ENCODE assay signal across 10 cellular contexts in the genomic region with DNA sequence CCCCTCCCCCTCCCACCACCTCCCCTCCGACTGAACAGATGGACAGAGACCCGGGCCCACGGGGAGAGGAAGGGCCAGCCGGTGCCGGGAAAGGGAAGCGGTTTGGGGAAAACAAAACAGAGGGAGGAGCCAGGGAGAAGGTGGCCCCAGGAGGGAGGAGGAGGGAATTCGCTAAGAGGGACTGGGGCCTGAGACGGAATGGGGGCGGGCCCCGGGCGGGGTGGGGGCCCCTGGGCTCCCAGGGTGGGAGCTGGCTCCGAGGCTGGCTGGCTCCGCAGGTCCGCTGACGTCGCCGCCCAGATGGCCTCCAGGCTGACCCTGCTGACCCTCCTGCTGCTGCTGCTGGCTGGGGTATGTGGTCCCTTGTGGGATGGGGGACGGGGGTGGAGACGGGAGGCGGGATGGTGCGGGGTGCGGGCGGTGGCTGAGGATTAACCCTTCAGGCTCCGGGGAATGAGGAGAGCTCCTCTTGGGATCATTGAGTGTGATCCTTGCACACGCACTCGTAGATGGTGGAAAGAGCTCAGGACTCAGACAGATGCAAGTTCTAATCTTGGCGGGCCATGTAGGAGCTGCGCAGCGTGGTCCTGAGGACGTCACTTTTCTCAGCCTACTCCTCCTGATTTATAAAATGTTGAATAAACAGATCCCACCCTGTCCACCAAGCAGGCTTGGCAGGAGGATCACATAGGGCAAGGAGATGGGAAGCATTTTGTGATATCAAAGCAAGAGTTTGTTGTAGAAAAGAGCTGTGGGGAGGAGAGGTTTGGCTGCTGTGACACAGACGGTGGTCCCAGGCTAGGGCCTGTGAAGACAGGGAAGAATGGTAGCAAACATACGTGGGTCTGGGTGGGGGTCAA. TPM values are rescaled to one million over a fixed set of nuclear protein-coding genes. Genes with fewer than 3 reads are reported as not detected.
DNase-seq lines count a peak whose midpoint lies in the region; ATAC-seq and TF ChIP-seq lines count a peak whose summit lies in the region.
"Had no signal": no experiment of that assay in that cellular context is flagged by ENCODE, and none has a peak within 500 bp of the region (broad histone marks: within the 10 kb centered on the region; RNA-seq: fewer than 3 reads in every experiment).

No MANE protein-coding gene starts in this region.

- H3K4me1 Mint-ChIP-seq in activated CD4-positive, alpha-beta T cell treated with anti-CD3 and anti-CD28 coated beads, Interleukin-2, amount 10 ng/mL, durations not matched to agents 24 days and 14 days, result peaks cover 2% of the 10 kb centered on the region
- H3K4me1 Mint-ChIP-seq in activated CD4-positive, alpha-beta T cell treated with anti-CD3 and anti-CD28 coated beads for 36 hours, result peaks cover 4% of the 10 kb centered on the region
- H3K4me1 Mint-ChIP-seq: CD4-positive, CD25-positive, alpha-beta regulatory T cell had no signal

- no peak overlapping the region for H3K27ac Mint-ChIP-seq in activated CD4-positive, alpha-beta T cell treated with anti-CD3 and anti-CD28 coated beads, Interleukin-2, amount 10 ng/mL, durations not matched to agents 24 days and 14 days
- no peak overlapping the region for H3K27ac Mint-ChIP-seq in activated CD4-positive, alpha-beta T cell treated with anti-CD3 and anti-CD28 coated beads for 36 hours
- H3K27ac Mint-ChIP-seq: CD4-positive, CD25-positive, alpha-beta regulatory T cell had no signal

- H3K36me3 Mint-ChIP-seq in activated CD4-positive, alpha-beta T cell treated with anti-CD3 and anti-CD28 coated beads, Interleukin-2, amount 10 ng/mL, durations not matched to agents 24 days and 14 days (ENCODE audit: low read depth), result no peaks in the 10 kb centered on the region
- no peaks in the 10 kb centered on the region for H3K36me3 Mint-ChIP-seq in activated CD4-positive, alpha-beta T cell treated with anti-CD3 and anti-CD28 coated beads for 36 hours (ENCODE audit: low read depth)
- H3K36me3 Mint-ChIP-seq: CD4-positive, CD25-positive, alpha-beta regulatory T cell had no signal

- 2% methylated on average over 21 of the region's 32 CpGs for WGBS in esophagus muscularis mucosa
- whole genome bisulfite sequencing in urinary bladder, result 3% methylated on average over 32 of the region's 32 CpGs

- TF ChIP-seq POLR2A in esophagus muscularis mucosa (IDR thresholded peaks at IDR 0.05; ENCODE audit: low read depth), result no peak

- no peak for DNase-seq in activated CD4-positive, alpha-beta T cell treated with anti-CD3 and anti-CD28 coated beads, Interleukin-2, amount 10 ng/mL, durations not matched to agents 24 days and 14 days
- no peak for DNase-seq in activated CD4-positive, alpha-beta T cell treated with anti-CD3 and anti-CD28 coated beads for 36 hours
- DNase-seq in esophagus muscularis mucosa (ENCODE audit: extremely low spot score) (no peak), NCI-H526 treated with DMSO at 0.1 percent for 48 hours (lab: John Stamatoyannopoulos, UW) (no peak)
- DNase-seq: CD4-positive, CD25-positive, alpha-beta regulatory T cell had no signal

- peak; percentile 8 for TF ChIP-seq EP300 in esophagus muscularis mucosa (IDR thresholded peaks at IDR 0.05)

- H3K27ac ChIP-seq in esophagus muscularis mucosa (replicated peaks in 1 of 4), result peak overlapping the region; percentile 86 to 94 (median 88)
- H3K27ac ChIP-seq in urinary bladder (ENCODE audit: low read depth), result peak overlapping the region; percentile 90

- H3K9me3 Mint-ChIP-seq in activated CD4-positive, alpha-beta T cell treated with anti-CD3 and anti-CD28 coated beads, Interleukin-2, amount 10 ng/mL, durations not matched to agents 24 days and 14 days, result no peaks in the 10 kb centered on the region
- no peaks in the 10 kb centered on the region for H3K9me3 Mint-ChIP-seq in activated CD4-positive, alpha-beta T cell treated with anti-CD3 and anti-CD28 coated beads for 36 hours (ENCODE audit: low read depth)

- H3K36me3 ChIP-seq in esophagus muscularis mucosa, result peaks cover 0 to 27% (median 16%) of the 10 kb centered on the region in 4 donors
- no peaks in the 10 kb centered on the region for H3K36me3 ChIP-seq in urinary bladder (ENCODE audit: insufficient read depth)

- peak overlapping the region; percentile 9 for H3K4me3 Mint-ChIP-seq in activated CD4-positive, alpha-beta T cell treated with anti-CD3 and anti-CD28 coated beads, Interleukin-2, amount 10 ng/mL, durations not matched to agents 24 days and 14 days
- no peak overlapping the region for H3K4me3 Mint-ChIP-seq in activated CD4-positive, alpha-beta T cell treated with anti-CD3 and anti-CD28 coated beads for 36 hours
- H3K4me3 Mint-ChIP-seq: CD4-positive, CD25-positive, alpha-beta regulatory T cell had no signal

- H3K4me3 ChIP-seq in esophagus muscularis mucosa (peak overlapping the region; percentile 66 to 77 (median 67)), mononuclear cell (ENCODE audit: low read length) (peak overlapping the region; percentile 24), urinary bladder (ENCODE audit: low read depth, low read length) (peak overlapping the region; percentile 66)

- CTCF ChIA-PET in activated CD4-positive, alpha-beta T cell treated with anti-CD3 and anti-CD28 coated beads for 36 hours (lab: Charles Lee), result interaction anchor here (0.9 to 1.2 kb wide), 2 partner anchors 46 to 141 kb away, joined by 4 read pairs; no protein-coding TSS in a partner anchor

- no peak for TF ChIP-seq CTCF in esophagus muscularis mucosa (IDR thresholded peaks at IDR 0.05)

- H3K27me3 ChIP-seq in esophagus muscularis mucosa (no peaks in the 10 kb centered on the region), mononuclear cell (ENCODE audit: insufficient read depth, low read length) (peaks cover 4% of the 10 kb centered on the region)

- no peak for ATAC-seq in activated CD4-positive, alpha-beta T cell treated with anti-CD3 and anti-CD28 coated beads for 36 hours
- ATAC-seq in HG02610 (IDR thresholded peaks at IDR 0.05; ENCODE audit: unreplicated experiment) (no peak), HG03354 (IDR thresholded peaks at IDR 0.05; ENCODE audit: poor library complexity, severe bottlenecking, unreplicated experiment) (no peak)

- POLR2A ChIA-PET in activated CD4-positive, alpha-beta T cell treated with anti-CD3 and anti-CD28 coated beads for 36 hours (lab: Charles Lee), result no interaction called here

- H3K4me1 ChIP-seq in esophagus muscularis mucosa, result peaks cover 6 to 29% (median 27%) of the 10 kb centered on the region in 4 donors
- H3K4me1 ChIP-seq in mononuclear cell (ENCODE audit: insufficient read depth, low read length), result peaks cover 14% of the 10 kb centered on the region
- no peaks in the 10 kb centered on the region for H3K4me1 ChIP-seq in urinary bladder (ENCODE audit: insufficient read depth)

- H3K9me3 ChIP-seq in esophagus muscularis mucosa, result no peaks in the 10 kb centered on the region
- H3K9me3 ChIP-seq in mononuclear cell (ENCODE audit: low read depth, low read length), result no peaks in the 10 kb centered on the region

- intact Hi-C loops in activated CD4-positive, alpha-beta T cell treated with anti-CD3 and anti-CD28 coated beads, Interleukin-2, amount 10 ng/mL, durations not matched to agents 24 days and 14 days (cut with micrococcal nuclease), result no loop called here
- intact Hi-C loops in activated CD4-positive, alpha-beta T cell treated with anti-CD3 and anti-CD28 coated beads for 36 hours (cut with DNase I, micrococcal nuclease), result no loop called here
- intact Hi-C loops in esophagus muscularis mucosa (cut with DNase I), result no loop called here

- peaks cover 32% of the 10 kb centered on the region for H3K27me3 Mint-ChIP-seq in activated CD4-positive, alpha-beta T cell treated with anti-CD3 and anti-CD28 coated beads, Interleukin-2, amount 10 ng/mL, durations not matched to agents 24 days and 14 days
- peaks cover 22% of the 10 kb centered on the region for H3K27me3 Mint-ChIP-seq in activated CD4-positive, alpha-beta T cell treated with anti-CD3 and anti-CD28 coated beads for 36 hours

RNA-seq across cellular contexts. Expression of a gene that starts 0.7 kb away (rescaled TPM):
- 0.14 and 0.28 TPM in 2 replicates for total RNA-seq in activated CD4-positive, alpha-beta T cell treated with anti-CD3 and anti-CD28 coated beads, Interleukin-2, amount 10 ng/mL, durations not matched to agents 24 days and 14 days
- total RNA-seq in activated CD4-positive, alpha-beta T cell treated with anti-CD3 and anti-CD28 coated beads for 36 hours, result under 1 TPM; 0.51 to 0.87 TPM
- total RNA-seq in esophagus muscularis mucosa (100 to 1,000 TPM; 290 to 585 (median 569) TPM), mononuclear cell (2.4 TPM), urinary bladder (53.6 TPM)
- 806 TPM for polyA plus RNA-seq in urinary bladder
- total RNA-seq: SK-MEL-5 had no signal
- polyA plus RNA-seq: CD4-positive, CD25-positive, alpha-beta regulatory T cell had no signal

RNA-seq across cellular contexts. Expression of a gene that starts 30.7 kb away (rescaled TPM):
- total RNA-seq in activated CD4-positive, alpha-beta T cell treated with anti-CD3 and anti-CD28 coated beads, Interleukin-2, amount 10 ng/mL, durations not matched to agents 24 days and 14 days, result 151 and 157 TPM in 2 replicates
- total RNA-seq in activated CD4-positive, alpha-beta T cell treated with anti-CD3 and anti-CD28 coated beads for 36 hours, result 100 to 1,000 TPM; 179 to 252 TPM
- total RNA-seq in esophagus muscularis mucosa (10 to 100 TPM; 15.8 to 40.3 (median 32.8) TPM), mononuclear cell (40.1 TPM), urinary bladder (25.6 TPM)
- 76.8 TPM for polyA plus RNA-seq in urinary bladder

RNA-seq across cellular contexts. Expression of a gene that starts 51.5 kb away (rescaled TPM):
- 0.40 and 0.47 TPM in 2 replicates for total RNA-seq in activated CD4-positive, alpha-beta T cell treated with anti-CD3 and anti-CD28 coated beads, Interleukin-2, amount 10 ng/mL, durations not matched to agents 24 days and 14 days
- total RNA-seq in activated CD4-positive, alpha-beta T cell treated with anti-CD3 and anti-CD28 coated beads for 36 hours, result under 1 TPM; 0.43 to 0.47 TPM
- total RNA-seq in esophagus muscularis mucosa, result 1 to 10 TPM in 2 of 4 donors, under 1 TPM in 2; 0.50 to 2.5 (median 1.0) TPM
- 1.3 TPM for total RNA-seq in mononuclear cell
- 1.7 TPM for total RNA-seq in urinary bladder
- 3.5 TPM for polyA plus RNA-seq in urinary bladder

RNA-seq across cellular contexts. Expression of a gene that starts 59.4 kb away (rescaled TPM):
- total RNA-seq in activated CD4-positive, alpha-beta T cell treated with anti-CD3 and anti-CD28 coated beads, Interleukin-2, amount 10 ng/mL, durations not matched to agents 24 days and 14 days, result 18.5 and 19.8 TPM in 2 replicates
- total RNA-seq in activated CD4-positive, alpha-beta T cell treated with anti-CD3 and anti-CD28 coated beads for 36 hours, result 10 to 100 TPM; 11.9 to 15.9 TPM
- 10 to 100 TPM in 3 of 4 donors, 1 to 10 TPM in 1; 8.3 to 18.1 (median 14.7) TPM for total RNA-seq in esophagus muscularis mucosa
- total RNA-seq in mononuclear cell, result 53.4 TPM
- 14.1 TPM for total RNA-seq in urinary bladder
- 12.7 TPM for polyA plus RNA-seq in urinary bladder

Comparison
In these comparisons a context has a peak if more than half of its experiments do, and no peak if none do; other contexts are left out.
1. RNA of a gene that starts 0.7 kb away (total RNA-seq): 290 to 585 TPM in esophagus muscularis mucosa and 53.6 TPM in urinary bladder (single experiment); 2.4 TPM in mononuclear cell (single experiment), 0.51 to 0.87 TPM in activated CD4-positive, alpha-beta T cell treated with anti-CD3 and anti-CD28 coated beads for 36 hours and 0.14 to 0.28 TPM in activated CD4-positive, alpha-beta T cell treated with anti-CD3 and anti-CD28 coated beads, Interleukin-2, amount 10 ng/mL, durations not matched to agents 24 days and 14 days; every median in the first group is over 10 times any median in the second.
2. Peak in every context shown above with its lines, with median percentiles within 50 percentile points of each other: H3K4me3 ChIP-seq.